ENCODE assay signal across 15 cellular contexts in genomic region chr17:78124836-78125137, GRCh38. TPM values are rescaled to one million over a fixed set of nuclear protein-coding genes. Genes with fewer than 3 reads are reported as not detected.
DNase-seq lines count a peak whose midpoint lies in the region; ATAC-seq and TF ChIP-seq lines count a peak whose summit lies in the region.
"Had no signal": no experiment of that assay in that cellular context is flagged by ENCODE, and none has a peak within 500 bp of the region (broad histone marks: within the 10 kb centered on the region; RNA-seq: fewer than 3 reads in every experiment).

No MANE protein-coding gene starts in this region.

- H3K4me3 ChIP-seq in OCI-LY7 (ENCODE audit: low read depth, low read length, poor library complexity, severe bottlenecking): peak overlapping the region; percentile 81
- peak overlapping the region; percentile 97 for H3K4me3 ChIP-seq in effector memory CD4-positive, alpha-beta T cell (ENCODE audit: insufficient read depth, low read depth, low read length, poor library complexity, severe bottlenecking)
- no peak overlapping the region for H3K4me3 ChIP-seq in uterus
- H3K4me3 ChIP-seq: mucosa of descending colon had no signal

- TF ChIP-seq CTCF in OCI-LY7 (conservative IDR thresholded peaks at IDR 0.05; ENCODE audit: low read length) (no peak), uterus (IDR thresholded peaks at IDR 0.05) (no peak)

- H3K4me1 Mint-ChIP-seq in activated T-cell treated with anti-CD3 and anti-CD28 coated beads, Interleukin-2, amount 50 U/mL, for 4 hours (ENCODE audit: low read depth): peaks cover 80% of the 10 kb centered on the region
- H3K4me1 Mint-ChIP-seq in stimulated activated naive B cell treated with anti-CD40 and anti-IgM and Interleukin-4, amounts not matched to agents 10 μg/mL and 1 μg/mL and 100 μg/mL, for 72 hours: peaks cover 75 to 92% of the 10 kb centered on the region in 2 donors

- DNase-seq in activated T-cell treated with anti-CD3 and anti-CD28 coated beads, Interleukin-2, amount 50 U/mL, for 4 hours: no peak
- DNase-seq in activated T-cell treated with anti-CD3 and anti-CD28 coated beads, Interleukin-2, amount 50 U/mL, for 48 hours: no peak
- DNase-seq in OCI-LY7 (ENCODE audit: low spot score): no peak
- no peak for DNase-seq in effector memory CD4-positive, alpha-beta T cell
- DNase-seq in stimulated activated naive B cell treated with anti-CD40 and anti-IgM and Interleukin-4, amounts not matched to agents 10 μg/mL and 1 μg/mL and 100 μg/mL, for 72 hours: no peak
- DNase-seq in HEK293T (ENCODE audit: extremely low spot score): no peak
- DNase-seq in posterior vena cava (ENCODE audit: low spot score): no peak
- no peak for DNase-seq in uterus
- DNase-seq: activated CD8-positive, alpha-beta memory T cell treated with anti-CD3 and anti-CD28 coated beads, Interleukin-2, amount 50 U/mL, for 4 hours; DND-41; HFFc6; PC-3 had no signal

- CTCF ChIA-PET in OCI-LY7 (lab: Charles Lee; ENCODE audit: unreplicated experiment) (interaction anchor here (0.7 to 1.2 kb wide), 3 partner anchors 13 to 61 kb away, joined by 3 to 6 read pairs (median 5); no protein-coding TSS in a partner anchor), HEK293T (lab: Yijun Ruan, JAX) (interaction anchor here (0.6 kb wide), 1 partner anchor 12 kb away, joined by 4 read pairs; no protein-coding TSS in a partner anchor)

- H3K27me3 Mint-ChIP-seq in activated T-cell treated with anti-CD3 and anti-CD28 coated beads, Interleukin-2, amount 50 U/mL, for 4 hours (ENCODE audit: low read depth): no peaks in the 10 kb centered on the region
- H3K27me3 Mint-ChIP-seq in stimulated activated naive B cell treated with anti-CD40 and anti-IgM and Interleukin-4, amounts not matched to agents 10 μg/mL and 1 μg/mL and 100 μg/mL, for 72 hours: no peaks in the 10 kb centered on the region

- no peaks in the 10 kb centered on the region for H3K9me2 ChIP-seq in OCI-LY7 (ENCODE audit: insufficient read depth, low read length)

- peak overlapping the region; percentile 98 for H3K27ac Mint-ChIP-seq in stimulated activated naive B cell treated with anti-CD40 and anti-IgM and Interleukin-4, amounts not matched to agents 10 μg/mL and 1 μg/mL and 100 μg/mL, for 72 hours
- H3K27ac Mint-ChIP-seq: HFFc6 had no signal

- peak overlapping the region; percentile 17; the same call in 1 of the 2 replicates for H2AFZ ChIP-seq in OCI-LY7 (ENCODE audit: low read length)

- peak overlapping the region; percentile 70 for H3K4me3 Mint-ChIP-seq in activated T-cell treated with anti-CD3 and anti-CD28 coated beads, Interleukin-2, amount 50 U/mL, for 4 hours
- peak overlapping the region; percentile 95 to 97 for H3K4me3 Mint-ChIP-seq in stimulated activated naive B cell treated with anti-CD40 and anti-IgM and Interleukin-4, amounts not matched to agents 10 μg/mL and 1 μg/mL and 100 μg/mL, for 72 hours
- H3K4me3 Mint-ChIP-seq: HFFc6 had no signal

- H3K27me3 ChIP-seq in effector memory CD4-positive, alpha-beta T cell (replicated peaks; ENCODE audit: control insufficient read depth, insufficient read depth, low read length, poor library complexity, severe bottlenecking): no peaks in the 10 kb centered on the region
- H3K27me3 ChIP-seq in uterus: peaks cover 0 to 10% of the 10 kb centered on the region in 2 donors

- H3K27ac ChIP-seq in OCI-LY7 (ENCODE audit: low read depth, low read length, poor library complexity, severe bottlenecking): peak overlapping the region; percentile 91
- H3K27ac ChIP-seq in effector memory CD4-positive, alpha-beta T cell (ENCODE audit: insufficient read depth, low read length, poor library complexity, severe bottlenecking): peak overlapping the region; percentile 86
- H3K27ac ChIP-seq in uterus: no peak overlapping the region
- H3K27ac ChIP-seq: KMS-11 had no signal

- no peak for TF ChIP-seq POLR2A in uterus (IDR thresholded peaks at IDR 0.05)

- peaks cover 41% of the 10 kb centered on the region for H3K36me3 ChIP-seq in OCI-LY7 (ENCODE audit: insufficient read depth, low read length)
- peaks cover 53% of the 10 kb centered on the region for H3K36me3 ChIP-seq in effector memory CD4-positive, alpha-beta T cell (ENCODE audit: control insufficient read depth, insufficient read depth, low read length)
- no peaks in the 10 kb centered on the region for H3K36me3 ChIP-seq in uterus

- H3K9me3 Mint-ChIP-seq in activated T-cell treated with anti-CD3 and anti-CD28 coated beads, Interleukin-2, amount 50 U/mL, for 4 hours: no peaks in the 10 kb centered on the region
- no peaks in the 10 kb centered on the region for H3K9me3 Mint-ChIP-seq in stimulated activated naive B cell treated with anti-CD40 and anti-IgM and Interleukin-4, amounts not matched to agents 10 μg/mL and 1 μg/mL and 100 μg/mL, for 72 hours
- H3K9me3 Mint-ChIP-seq: HFFc6 had no signal

- intact Hi-C loops in OCI-LY7 (cut with micrococcal nuclease; ENCODE audit: unreplicated experiment): loop anchor here (2.0 to 5.0 kb wide), 2 partner anchors 62 to 677 kb away; partner anchors contain the start of genes AFMID and TK1
- intact Hi-C loops in posterior vena cava (cut with DNase I): loop anchor here in 1 of 2 donors (10.0 kb wide), 1 partner anchor 300 kb away; no protein-coding TSS in a partner anchor
- intact Hi-C loops in uterus (cut with DNase I; ENCODE audit: low total_unique reads): no loop called here

- H3K4me2 ChIP-seq in OCI-LY7 (ENCODE audit: low read length): peak overlapping the region; percentile 96
- H3K4me2 ChIP-seq: KMS-11 had no signal

- H3K9me3 ChIP-seq in OCI-LY7 (ENCODE audit: low read length) (no peaks in the 10 kb centered on the region), uterus (no peaks in the 10 kb centered on the region)
- H3K9me3 ChIP-seq in effector memory CD4-positive, alpha-beta T cell (ENCODE audit: control insufficient read depth, low read length): no peaks in the 10 kb centered on the region
- H3K9me3 ChIP-seq: mucosa of descending colon had no signal

- POLR2A ChIA-PET in OCI-LY7 (lab: Charles Lee) (interaction anchor here (0.6 to 1.6 kb wide), 6 partner anchors 28 to 166 kb away, joined by 3 to 5 read pairs (median 4); partner anchors contain the start of gene TNRC6C), HEK293T (lab: Yijun Ruan, JAX) (interaction anchor here (0.9 kb wide), 1 partner anchor 62 kb away, joined by 3 read pairs; the partner anchor contains the start of gene TK1)

- ATAC-seq in activated T-cell treated with anti-CD3 and anti-CD28 coated beads, Interleukin-2, amount 50 U/mL, for 4 hours: no peak
- ATAC-seq in stimulated activated naive B cell treated with anti-CD40 and anti-IgM and Interleukin-4, amounts not matched to agents 10 μg/mL and 1 μg/mL and 100 μg/mL, for 72 hours (replicated peaks): peak in 1 of 2 donors; percentile 0
- ATAC-seq: esophagus mucosa, mucosa of descending colon, PC-3 had no signal

- no TSS peak for BruUV-seq in OCI-LY7 (replicated peaks; lab: Mats Ljungman, UMichigan)

- H3K79me2 ChIP-seq in OCI-LY7 (ENCODE audit: insufficient read depth, low read depth, low read length): peaks cover 7% of the 10 kb centered on the region; the same call in 1 of the 2 replicates

- H4K20me1 ChIP-seq in OCI-LY7 (ENCODE audit: insufficient read depth, low read length): no peaks in the 10 kb centered on the region

- peaks cover 72% of the 10 kb centered on the region for H3K4me1 ChIP-seq in OCI-LY7 (ENCODE audit: insufficient read depth, low read length, poor library complexity, severe bottlenecking)
- H3K4me1 ChIP-seq in effector memory CD4-positive, alpha-beta T cell (ENCODE audit: control insufficient read depth, insufficient read depth, low read length, poor library complexity, severe bottlenecking): peaks cover 78% of the 10 kb centered on the region
- H3K4me1 ChIP-seq in uterus: peaks cover 0 to 18% of the 10 kb centered on the region in 2 donors

- peaks cover 15% of the 10 kb centered on the region for H3K36me3 Mint-ChIP-seq in activated T-cell treated with anti-CD3 and anti-CD28 coated beads, Interleukin-2, amount 50 U/mL, for 4 hours (ENCODE audit: insufficient read depth)
- H3K36me3 Mint-ChIP-seq in stimulated activated naive B cell treated with anti-CD40 and anti-IgM and Interleukin-4, amounts not matched to agents 10 μg/mL and 1 μg/mL and 100 μg/mL, for 72 hours: peaks cover 67 to 84% of the 10 kb centered on the region in 2 donors

TF ChIP-seq in HEK293T, 16 proteins besides CTCF, POLR2A, EP300 and RAD21 (continues in another document):
- no peak for TF ChIP-seq TARDBP (IDR thresholded peaks at IDR 0.05)
- no peak for TF ChIP-seq HDGF (IDR thresholded peaks at IDR 0.05; ENCODE audit: borderline replicate concordance)
- no peak for TF ChIP-seq BHLHE40 (IDR thresholded peaks at IDR 0.05; ENCODE audit: borderline replicate concordance)
- no peak for TF ChIP-seq LEF1 (IDR thresholded peaks at IDR 0.05; ENCODE audit: borderline replicate concordance)
- no peak for TF ChIP-seq SUZ12 (IDR thresholded peaks at IDR 0.05)
- TF ChIP-seq ZNF384 (IDR thresholded peaks at IDR 0.05): no peak
- no peak for TF ChIP-seq SP1 (IDR thresholded peaks at IDR 0.05)
- TF ChIP-seq FOXK2 (IDR thresholded peaks at IDR 0.05): no peak
- no peak for TF ChIP-seq FOXA1 (IDR thresholded peaks at IDR 0.05)
- TF ChIP-seq NFRKB (IDR thresholded peaks at IDR 0.05): no peak
- no peak for TF ChIP-seq ELF4 (IDR thresholded peaks at IDR 0.05)
- TF ChIP-seq CTBP1 (IDR thresholded peaks at IDR 0.05; ENCODE audit: borderline replicate concordance): no peak
- no peak for TF ChIP-seq L3MBTL2 (conservative IDR thresholded peaks at IDR 0.05)

RNA-seq across cellular contexts. Expression of gene TMC6, which starts 3.8 kb away (rescaled TPM):
- 10 to 100 TPM; 79.1 to 87.1 (median 81.5) TPM for total RNA-seq in activated T-cell treated with anti-CD3 and anti-CD28 coated beads, Interleukin-2, amount 50 U/mL, for 4 hours
- 94.0 and 124 TPM in 2 replicates for total RNA-seq in OCI-LY7 (2014; rRNA removed; shearing (Covaris generic))
- total RNA-seq in OCI-LY7 (2022) (234 and 258 TPM in 2 replicates), posterior vena cava (10 to 100 TPM; 35.6 to 37.4 TPM), uterus (10 to 100 TPM in 3 of 4 donors, 1 to 10 TPM in 1; 8.2 to 56.1 (median 16.1) TPM)

RNA-seq across cellular contexts. Expression of gene TMC8, which starts 5.8 kb away (rescaled TPM):
- 10 to 100 TPM; 46.9 to 69.4 (median 61.7) TPM for total RNA-seq in activated T-cell treated with anti-CD3 and anti-CD28 coated beads, Interleukin-2, amount 50 U/mL, for 4 hours
- 54.6 and 83.8 TPM in 2 replicates for total RNA-seq in OCI-LY7 (2014; rRNA removed; shearing (Covaris generic))
- total RNA-seq in OCI-LY7 (2022): 219 and 236 TPM in 2 replicates
- total RNA-seq in posterior vena cava: 10 to 100 TPM in 1 of 2 donors, 1 to 10 TPM in 1; 6.4 to 15.7 TPM
- total RNA-seq in uterus: 10 to 100 TPM in 1 of 4 donors, 1 to 10 TPM in 2, under 1 TPM in 1; 0.51 to 20.1 (median 3.1) TPM
- total RNA-seq: HFFc6 had no signal

RNA-seq across cellular contexts. Expression of gene C17orf99, which starts 21.4 kb away (rescaled TPM):
- not detected for total RNA-seq in activated T-cell treated with anti-CD3 and anti-CD28 coated beads, Interleukin-2, amount 50 U/mL, for 4 hours
- not detected in 2 replicates for total RNA-seq in OCI-LY7 (2014; rRNA removed; shearing (Covaris generic))
- total RNA-seq in OCI-LY7 (2022) (1.1 TPM in 2 replicates), posterior vena cava (not detected), uterus (under 1 TPM in 1 of 4 donors, not detected in 3; 0.62 TPM)
- total RNA-seq: HFFc6, mucosa of descending colon had no signal

RNA-seq across cellular contexts. Expression of gene SYNGR2, which starts 43.6 kb away (rescaled TPM):
- 100 to 1,000 TPM; 192 to 224 (median 196) TPM for total RNA-seq in activated T-cell treated with anti-CD3 and anti-CD28 coated beads, Interleukin-2, amount 50 U/mL, for 4 hours
- total RNA-seq in OCI-LY7 (2014; rRNA removed; shearing (Covaris generic)): 21.3 and 35.4 TPM in 2 replicates
- total RNA-seq in OCI-LY7 (2022): 44.9 and 45.5 TPM in 2 replicates
- total RNA-seq in posterior vena cava: 10 to 100 TPM; 44.5 to 58.1 TPM
- total RNA-seq in uterus: 10 to 100 TPM; 16.7 to 83.2 (median 49.1) TPM

Comparison
In these comparisons a context has a peak if more than half of its experiments do, and no peak if none do; other contexts are left out.
1. H3K27ac ChIP-seq: peak in OCI-LY7 (single experiment) and effector memory CD4-positive, alpha-beta T cell (single experiment); none in uterus (0 of 2).
2. H3K4me3 ChIP-seq: peak in OCI-LY7 (single experiment) and effector memory CD4-positive, alpha-beta T cell (single experiment); none in uterus (0 of 2).